ENCODE assay signal across 23 cellular contexts in genomic region chr1:7687411-7687810, GRCh38.
"Had no signal": no experiment of that assay in that cellular context is flagged by ENCODE, and none has a peak within 500 bp of the region (broad histone marks: within the 10 kb centered on the region; RNA-seq: fewer than 3 reads in every experiment).

No MANE protein-coding gene starts in this region.

- H3K79me2 ChIP-seq: hepatocyte had no signal

- H3K27me3 ChIP-seq: dorsolateral prefrontal cortex, gastrocnemius medialis, hepatocyte, pancreas, right lobe of liver, transverse colon, uterus had no signal

- ATAC-seq: gastrocnemius medialis; heart left ventricle; left ventricle myocardium superior; natural killer cell; pancreas; right lobe of liver; stimulated activated naive CD8-positive, alpha-beta T cell treated with anti-CD3 and anti-CD28 coated beads, Interleukin-15, amount 100 ng/mL, for 72 hours; upper lobe of right lung had no signal

- H3K9me3 ChIP-seq: gastrocnemius medialis, heart left ventricle, neutrophil, pancreas, right lobe of liver, suprapubic skin, transverse colon, upper lobe of right lung, uterus had no signal

- FAIRE-seq: colon, pancreas, small intestine had no signal

- H3K36me3 ChIP-seq: gastrocnemius medialis, heart left ventricle, neutrophil, pancreas, right lobe of liver, suprapubic skin, transverse colon, upper lobe of right lung, uterus had no signal

- H2AFZ ChIP-seq: hepatocyte had no signal

- H3K27ac ChIP-seq: dorsolateral prefrontal cortex, gastrocnemius medialis, heart left ventricle, hepatocyte, neutrophil, pancreas, right lobe of liver, suprapubic skin, transverse colon, upper lobe of right lung, uterus had no signal

- H3K4me1 ChIP-seq: gastrocnemius medialis, heart left ventricle, pancreas, suprapubic skin, transverse colon, upper lobe of right lung, uterus had no signal

- DNase-seq: effector CD4-positive, alpha-beta T cell; gastrocnemius medialis; left ventricle myocardium superior; natural killer cell; small intestine; stimulated activated CD4-positive, alpha-beta T cell treated with anti-CD3 and anti-CD28 coated beads, Interleukin-12 subunit alpha, Interleukin-12 subunit beta, amount 100 ng/mL, for 4 hours; stimulated activated CD4-positive, alpha-beta T cell treated with anti-CD3 and anti-CD28 coated beads, Interleukin-1b, Interleukin-23, amount 100 ng/mL, for 48 hours; stimulated activated CD4-positive, alpha-beta T cell treated with anti-CD3 and anti-CD28 coated beads, Interleukin-4, amount 100 ng/mL, for 1 hour; stimulated activated CD8-positive, alpha-beta memory T cell treated with anti-CD3 and anti-CD28 coated beads, Interleukin-4, amount 100 ng/mL, for 48 hours; stimulated activated naive CD4-positive, alpha-beta T cell; stimulated activated naive CD8-positive, alpha-beta T cell treated with anti-CD3 and anti-CD28 coated beads, Interleukin-15, amount 100 ng/mL, for 72 hours; transverse colon; upper lobe of right lung; uterus had no signal

- H3K4me2 ChIP-seq: hepatocyte had no signal

- H3K4me3 ChIP-seq: dorsolateral prefrontal cortex, gastrocnemius medialis, heart left ventricle, hepatocyte, lung, pancreas, right lobe of liver, suprapubic skin, transverse colon, upper lobe of right lung, uterus had no signal
